In the genomic region with DNA sequence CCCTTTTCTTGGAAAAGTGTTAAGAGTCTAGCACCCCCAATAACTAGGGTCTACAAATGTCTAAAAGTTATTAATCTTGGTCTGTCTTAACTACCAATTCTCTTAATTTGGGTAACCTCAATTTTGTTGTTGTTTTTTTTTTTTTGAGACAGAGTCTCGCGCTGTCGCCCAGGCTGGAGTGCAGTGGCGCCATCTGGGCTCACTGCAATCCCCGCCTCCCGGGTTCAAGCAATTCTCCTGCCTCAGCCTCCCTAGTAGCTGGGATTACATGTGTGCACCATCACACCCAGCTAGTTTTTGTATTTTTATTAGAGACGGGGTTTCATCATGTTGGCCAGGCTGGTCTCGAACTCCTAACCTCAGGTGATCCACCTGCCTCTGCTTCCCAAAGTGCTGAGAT, we compare ENCODE assay signal across 8 cellular contexts. TPM values are rescaled to one million over a fixed set of nuclear protein-coding genes. Genes with fewer than 3 reads are reported as not detected.
DNase-seq lines count a peak whose midpoint lies in the region; ATAC-seq and TF ChIP-seq lines count a peak whose summit lies in the region.
"Not testable (repeated sequence)": the region's sequence is repeated elsewhere in the genome, so short reads cannot be mapped to it uniquely, and the experiment has no call there.

No MANE protein-coding gene starts in this region.

- TF ChIP-seq RAD21 in HCT116 (IDR thresholded peaks at IDR 0.05; ENCODE audit: low read depth) = not testable (repeated sequence)

- peak overlapping the region; percentile 92 for H2AFZ ChIP-seq in HCT116 (ENCODE audit: low read depth, low read length, poor library complexity, severe bottlenecking)
- H2AFZ ChIP-seq in PC-3 (ENCODE audit: low read length) = not testable (repeated sequence)

- intact Hi-C loops in CD4-positive, alpha-beta T cell (cut with DNase I, micrococcal nuclease) = loop anchor here in 1 of 2 experiments (2.0 kb wide), 1 partner anchor 36 kb away; no protein-coding TSS in a partner anchor
- intact Hi-C loops in HCT116 (cut with micrococcal nuclease) (loop anchor here (5.0 to 10.0 kb wide), 4 partner anchors 105 to 508 kb away; no protein-coding TSS in a partner anchor), PC-3 (cut with micrococcal nuclease) (loop anchor here (2.0 to 10.0 kb wide), 3 partner anchors 132 to 628 kb away; no protein-coding TSS in a partner anchor)
- intact Hi-C loops in activated CD4-positive, alpha-beta T cell treated with anti-CD3 and anti-CD28 coated beads for 36 hours (cut with DNase I, micrococcal nuclease) = loop anchor here (5.0 to 10.0 kb wide), 4 partner anchors 110 to 798 kb away; a partner anchor contains a TSS
- intact Hi-C loops in activated T-helper 1 cell treated with anti-CD3 and anti-CD28 coated beads, Interleukin-12 subunit alpha, Interleukin-12 subunit beta, Interleukin-2, Interleukin-4 antibody, amounts not matched to agents 30 ng/mL and 10 ng/mL and 1 ng/mL, durations not matched to agents 14 hours and 24 hours and 36 hours (cut with micrococcal nuclease) = loop anchor here (5.0 kb wide), 1 partner anchor 110 kb away; no protein-coding TSS in a partner anchor

- H3K36me3 ChIP-seq in HCT116 (ENCODE audit: control insufficient read depth in 1 of 2, insufficient read depth in 2 of 2, low read length in 2 of 2); PC-3 (ENCODE audit: low read depth, low read length); mesodermal cell (ENCODE audit: control insufficient read depth, insufficient read depth, low read length): not testable (repeated sequence)

- not testable (repeated sequence) for TF ChIP-seq POLR2A in HCT116 (IDR thresholded peaks at IDR 0.05; ENCODE audit: borderline replicate concordance, extremely low read depth, insufficient read depth, insufficient read length)

- 90 to 92% methylated on average over 5 of the region's 8 CpGs for WGBS in mesodermal cell (ENCODE audit: insufficient coverage in 2 of 2), 2 experiments

- H3K9ac ChIP-seq in HCT116 (ENCODE audit: low read length) = 0 out of 2 replicates have a peak overlapping the region, but pooled peaks have one; percentile 75
- not testable (repeated sequence) for H3K9ac ChIP-seq in PC-3 (ENCODE audit: low read length)

- ATAC-seq in CD4-positive, alpha-beta T cell (ENCODE audit: poor library complexity); HCT116; PC-3; activated CD4-positive, alpha-beta T cell treated with anti-CD3 and anti-CD28 coated beads for 36 hours; stimulated activated effector memory CD8-positive, alpha-beta T cell treated with anti-CD3 and anti-CD28 coated beads, Interleukin-12 subunit alpha, Interleukin-12 subunit beta, amount 100 ng/mL, for 72 hours: not testable (repeated sequence)

- H3K27me3 Mint-ChIP-seq in CD4-positive, alpha-beta T cell; activated CD4-positive, alpha-beta T cell treated with anti-CD3 and anti-CD28 coated beads for 36 hours; activated T-helper 1 cell treated with anti-CD3 and anti-CD28 coated beads, Interleukin-12 subunit alpha, Interleukin-12 subunit beta, Interleukin-2, Interleukin-4 antibody, amounts not matched to agents 30 ng/mL and 10 ng/mL and 1 ng/mL, durations not matched to agents 14 hours and 24 hours and 36 hours (ENCODE audit: insufficient read depth): not testable (repeated sequence)
- peaks cover 14% of the 10 kb centered on the region for H3K27me3 Mint-ChIP-seq in brain

- H3K4me1 ChIP-seq in HCT116 (ENCODE audit: control insufficient read depth in 1 of 2, insufficient read depth in 2 of 2, low read length in 2 of 2) = peaks cover 12 to 17% of the 10 kb centered on the region in 2 experiments; a peak in 3 of 4 replicates
- not testable (repeated sequence) for H3K4me1 ChIP-seq in PC-3 (ENCODE audit: insufficient read depth, low read length); mesodermal cell (ENCODE audit: control insufficient read depth, insufficient read depth, low read length, poor library complexity, severe bottlenecking)

- CTCF ChIA-PET in CD4-positive, alpha-beta T cell (lab: Charles Lee); PC-3 (lab: Charles Lee): not testable (repeated sequence)
- CTCF ChIA-PET in HCT116 (lab: Charles Lee) = interaction anchor here (1.5 to 2.2 kb wide), 3 partner anchors 15 to 288 kb away, joined by 3 to 5 read pairs (median 4); no protein-coding TSS in a partner anchor
- CTCF ChIA-PET in activated CD4-positive, alpha-beta T cell treated with anti-CD3 and anti-CD28 coated beads for 36 hours (lab: Charles Lee) = interaction anchor here (0.7 to 5.9 kb wide), 5 partner anchors 9 to 933 kb away, joined by 4 to 91 read pairs (median 44); a partner anchor contains a TSS

- peak overlapping the region; percentile 91 for H3K4me3 Mint-ChIP-seq in CD4-positive, alpha-beta T cell
- peak overlapping the region; percentile 67 for H3K4me3 Mint-ChIP-seq in activated CD4-positive, alpha-beta T cell treated with anti-CD3 and anti-CD28 coated beads for 36 hours
- peak overlapping the region; percentile 87 for H3K4me3 Mint-ChIP-seq in activated T-helper 1 cell treated with anti-CD3 and anti-CD28 coated beads, Interleukin-12 subunit alpha, Interleukin-12 subunit beta, Interleukin-2, Interleukin-4 antibody, amounts not matched to agents 30 ng/mL and 10 ng/mL and 1 ng/mL, durations not matched to agents 14 hours and 24 hours and 36 hours
- peak overlapping the region in 3 of 5 experiments; percentile 82 to 94 (median 89) for H3K4me3 Mint-ChIP-seq in brain
- peak overlapping the region; percentile 92 for H3K4me3 Mint-ChIP-seq in stimulated activated effector memory CD8-positive, alpha-beta T cell treated with anti-CD3 and anti-CD28 coated beads, Interleukin-12 subunit alpha, Interleukin-12 subunit beta, amount 100 ng/mL, for 72 hours

- peak overlapping the region; percentile 68 to 79; a peak in 3 of 4 replicates for H3K4me3 ChIP-seq in HCT116 (replicated peaks in 1 of 2; ENCODE audit: low read depth in 1 of 2, low read length in 2 of 2)
- H3K4me3 ChIP-seq in PC-3 (ENCODE audit: low read length) = not testable (repeated sequence)
- H3K4me3 ChIP-seq in mesodermal cell (ENCODE audit: extremely low read depth, insufficient read depth, low read length, poor library complexity, severe bottlenecking) = peak overlapping the region; percentile 56

- POLR2A ChIA-PET in CD4-positive, alpha-beta T cell (lab: Charles Lee) = interaction anchor here (3.0 kb wide), 1 partner anchor 38 kb away, joined by 45 read pairs; a partner anchor contains a TSS
- POLR2A ChIA-PET in HCT116 (lab: Charles Lee) (interaction anchor here (1.1 kb wide), 1 partner anchor 300 kb away, joined by 3 read pairs; a partner anchor contains a TSS), PC-3 (lab: Charles Lee; ENCODE audit: unreplicated experiment) (interaction anchor here (0.7 kb wide), 1 partner anchor 8 kb away, joined by 3 read pairs; no protein-coding TSS in a partner anchor)
- POLR2A ChIA-PET in activated CD4-positive, alpha-beta T cell treated with anti-CD3 and anti-CD28 coated beads for 36 hours (lab: Charles Lee) = not testable (repeated sequence)

- peak overlapping the region; percentile 81 for H3K27ac Mint-ChIP-seq in CD4-positive, alpha-beta T cell
- H3K27ac Mint-ChIP-seq in activated CD4-positive, alpha-beta T cell treated with anti-CD3 and anti-CD28 coated beads for 36 hours; brain: not testable (repeated sequence)
- peak overlapping the region; percentile 97 for H3K27ac Mint-ChIP-seq in activated T-helper 1 cell treated with anti-CD3 and anti-CD28 coated beads, Interleukin-12 subunit alpha, Interleukin-12 subunit beta, Interleukin-2, Interleukin-4 antibody, amounts not matched to agents 30 ng/mL and 10 ng/mL and 1 ng/mL, durations not matched to agents 14 hours and 24 hours and 36 hours
- peak overlapping the region; percentile 98 for H3K27ac Mint-ChIP-seq in stimulated activated effector memory CD8-positive, alpha-beta T cell treated with anti-CD3 and anti-CD28 coated beads, Interleukin-12 subunit alpha, Interleukin-12 subunit beta, amount 100 ng/mL, for 72 hours

- not testable (repeated sequence) for H4K20me1 ChIP-seq in HCT116 (ENCODE audit: insufficient read depth); PC-3 (ENCODE audit: low read length)

- H3K27me3 ChIP-seq in CD4-positive, alpha-beta T cell (ENCODE audit: control insufficient read depth, insufficient read depth, low read length); HCT116 (ENCODE audit: insufficient read depth, low read length); PC-3 (ENCODE audit: low read length): not testable (repeated sequence)

- H3K27ac ChIP-seq in CD4-positive, alpha-beta T cell (ENCODE audit: low read depth, low read length); HCT116 (ENCODE audit: low read depth, low read length); PC-3 (ENCODE audit: low read length); mesodermal cell (ENCODE audit: low read depth, low read length, severe bottlenecking): not testable (repeated sequence)

- H3K9me2 ChIP-seq in HCT116 (ENCODE audit: insufficient read depth); PC-3 (replicated peaks; ENCODE audit: low read length): not testable (repeated sequence)

- H3K9me3 Mint-ChIP-seq in CD4-positive, alpha-beta T cell; activated CD4-positive, alpha-beta T cell treated with anti-CD3 and anti-CD28 coated beads for 36 hours (ENCODE audit: low read depth); activated T-helper 1 cell treated with anti-CD3 and anti-CD28 coated beads, Interleukin-12 subunit alpha, Interleukin-12 subunit beta, Interleukin-2, Interleukin-4 antibody, amounts not matched to agents 30 ng/mL and 10 ng/mL and 1 ng/mL, durations not matched to agents 14 hours and 24 hours and 36 hours; brain; stimulated activated effector memory CD8-positive, alpha-beta T cell treated with anti-CD3 and anti-CD28 coated beads, Interleukin-12 subunit alpha, Interleukin-12 subunit beta, amount 100 ng/mL, for 72 hours: not testable (repeated sequence)

- not testable (repeated sequence) for H3K36me3 Mint-ChIP-seq in CD4-positive, alpha-beta T cell (ENCODE audit: low read depth); activated CD4-positive, alpha-beta T cell treated with anti-CD3 and anti-CD28 coated beads for 36 hours (ENCODE audit: low read depth); activated T-helper 1 cell treated with anti-CD3 and anti-CD28 coated beads, Interleukin-12 subunit alpha, Interleukin-12 subunit beta, Interleukin-2, Interleukin-4 antibody, amounts not matched to agents 30 ng/mL and 10 ng/mL and 1 ng/mL, durations not matched to agents 14 hours and 24 hours and 36 hours (ENCODE audit: low read depth); brain; stimulated activated effector memory CD8-positive, alpha-beta T cell treated with anti-CD3 and anti-CD28 coated beads, Interleukin-12 subunit alpha, Interleukin-12 subunit beta, amount 100 ng/mL, for 72 hours

- not testable (repeated sequence) for H3K79me2 ChIP-seq in HCT116 (ENCODE audit: insufficient read depth, low read length); PC-3 (ENCODE audit: low read length)

- not testable (repeated sequence) for H3K9me3 ChIP-seq in CD4-positive, alpha-beta T cell (ENCODE audit: control insufficient read depth, low read length); HCT116 (ENCODE audit: control insufficient read depth in 1 of 2, insufficient read depth in 1 of 2, low read depth in 1 of 2, low read length in 2 of 2); PC-3 (ENCODE audit: low read length); mesodermal cell (ENCODE audit: control insufficient read depth, low read length)

- H3K4me1 Mint-ChIP-seq in CD4-positive, alpha-beta T cell (ENCODE audit: low read depth) = peaks cover 26% of the 10 kb centered on the region
- peaks cover 11% of the 10 kb centered on the region for H3K4me1 Mint-ChIP-seq in activated CD4-positive, alpha-beta T cell treated with anti-CD3 and anti-CD28 coated beads for 36 hours
- H3K4me1 Mint-ChIP-seq in activated T-helper 1 cell treated with anti-CD3 and anti-CD28 coated beads, Interleukin-12 subunit alpha, Interleukin-12 subunit beta, Interleukin-2, Interleukin-4 antibody, amounts not matched to agents 30 ng/mL and 10 ng/mL and 1 ng/mL, durations not matched to agents 14 hours and 24 hours and 36 hours (ENCODE audit: low read depth) = peaks cover 63% of the 10 kb centered on the region
- peaks cover 34% of the 10 kb centered on the region for H3K4me1 Mint-ChIP-seq in brain
- peaks cover 21% of the 10 kb centered on the region for H3K4me1 Mint-ChIP-seq in stimulated activated effector memory CD8-positive, alpha-beta T cell treated with anti-CD3 and anti-CD28 coated beads, Interleukin-12 subunit alpha, Interleukin-12 subunit beta, amount 100 ng/mL, for 72 hours

- not testable (repeated sequence) for TF ChIP-seq CTCF in CD4-positive, alpha-beta T cell (IDR thresholded peaks at IDR 0.05); HCT116 (IDR thresholded peaks at IDR 0.05 in 2 of 3, conservative IDR thresholded peaks at IDR 0.05 in 1 of 3; ENCODE audit: borderline replicate concordance in 1 of 3, insufficient read depth in 1 of 3, low read depth in 2 of 3, low read length in 2 of 3); PC-3 (conservative IDR thresholded peaks at IDR 0.05; ENCODE audit: low read depth, low read length); brain (conservative IDR thresholded peaks at IDR 0.05)

- peak overlapping the region; percentile 86 for H3K4me2 ChIP-seq in HCT116 (ENCODE audit: low read length)
- H3K4me2 ChIP-seq in PC-3 (ENCODE audit: low read length) = peak overlapping the region; percentile 92; the same call in 1 of the 2 replicates

- not testable (repeated sequence) for DNase-seq in CD4-positive, alpha-beta T cell; HCT116 (ENCODE audit: low read depth, low spot score); PC-3; activated CD4-positive, alpha-beta T cell treated with anti-CD3 and anti-CD28 coated beads for 36 hours; activated T-helper 1 cell treated with anti-CD3 and anti-CD28 coated beads, Interleukin-12 subunit alpha, Interleukin-12 subunit beta, Interleukin-2, Interleukin-4 antibody, amounts not matched to agents 30 ng/mL and 10 ng/mL and 1 ng/mL, durations not matched to agents 14 hours and 24 hours and 36 hours (ENCODE audit: low spot score); stimulated activated effector memory CD8-positive, alpha-beta T cell treated with anti-CD3 and anti-CD28 coated beads, Interleukin-12 subunit alpha, Interleukin-12 subunit beta, amount 100 ng/mL, for 72 hours (ENCODE audit: low spot score in 2 of 2)

- BruUV-seq in HCT116 (replicated peaks; lab: Mats Ljungman, UMichigan); PC-3 (replicated peaks; lab: Mats Ljungman, UMichigan): not testable (repeated sequence)

- not testable (repeated sequence) for H3F3A ChIP-seq in PC-3 (ENCODE audit: low read length, unreplicated experiment)

- RAD21 ChIA-PET in HCT116 (lab: Charles Lee; ENCODE audit: low non-redundant PET in 1 of 2, low total read pairs in 2 of 2, uncharacterized antibody in 2 of 2, unreplicated experiment in 2 of 2) = not testable (repeated sequence)

RNA-seq across cellular contexts. Expression of a gene that starts 38.5 kb away (rescaled TPM):
- total RNA-seq in CD4-positive, alpha-beta T cell = 100 to 1,000 TPM; 118 to 120 TPM
- 49.8 TPM for total RNA-seq in HCT116 (2021; ENCODE audit: unreplicated experiment)
- 53.0 and 54.0 TPM in 2 replicates for polyA plus RNA-seq in HCT116 (2012)
- 78.2 and 87.6 TPM in 2 replicates for total RNA-seq in PC-3 (2014; rRNA removed)
- total RNA-seq in activated CD4-positive, alpha-beta T cell treated with anti-CD3 and anti-CD28 coated beads for 36 hours = 10 to 100 TPM; 63.5 to 65.1 TPM
- total RNA-seq in activated T-helper 1 cell treated with anti-CD3 and anti-CD28 coated beads, Interleukin-12 subunit alpha, Interleukin-12 subunit beta, Interleukin-2, Interleukin-4 antibody, amounts not matched to agents 30 ng/mL and 10 ng/mL and 1 ng/mL, durations not matched to agents 14 hours and 24 hours and 36 hours = 45.1 and 50.5 TPM in 2 replicates
- polyA plus RNA-seq in brain (ENCODE audit: insufficient read depth, low read depth, low replicate concordance) = 54.4 TPM
- 62.0 TPM for polyA plus RNA-seq in mesodermal cell (2013, experiment 1 of 2)
- 63.7 TPM for polyA plus RNA-seq in mesodermal cell (2013, experiment 2 of 2)

RNA-seq across cellular contexts. Expression of a gene that starts 38.7 kb away (rescaled TPM):
- total RNA-seq in CD4-positive, alpha-beta T cell = 1 to 10 TPM; 3.8 to 4.2 TPM
- total RNA-seq in HCT116 (2021; ENCODE audit: unreplicated experiment) (2.6 TPM), PC-3 (2014; rRNA removed) (0.87 and 1.6 TPM in 2 replicates)
- polyA plus RNA-seq in HCT116 (2012) = 0.90 and 1.4 TPM in 2 replicates
- total RNA-seq in activated CD4-positive, alpha-beta T cell treated with anti-CD3 and anti-CD28 coated beads for 36 hours = 1 to 10 TPM; 1.9 to 2.4 TPM
- total RNA-seq in activated T-helper 1 cell treated with anti-CD3 and anti-CD28 coated beads, Interleukin-12 subunit alpha, Interleukin-12 subunit beta, Interleukin-2, Interleukin-4 antibody, amounts not matched to agents 30 ng/mL and 10 ng/mL and 1 ng/mL, durations not matched to agents 14 hours and 24 hours and 36 hours = 1.1 and 2.5 TPM in 2 replicates
- polyA plus RNA-seq in brain (ENCODE audit: insufficient read depth, low read depth, low replicate concordance) = 0.22 TPM
- polyA plus RNA-seq in mesodermal cell (2013, experiment 1 of 2) = 3.1 TPM
- polyA plus RNA-seq in mesodermal cell (2013, experiment 2 of 2) = 2.4 TPM
